In the genomic region with DNA sequence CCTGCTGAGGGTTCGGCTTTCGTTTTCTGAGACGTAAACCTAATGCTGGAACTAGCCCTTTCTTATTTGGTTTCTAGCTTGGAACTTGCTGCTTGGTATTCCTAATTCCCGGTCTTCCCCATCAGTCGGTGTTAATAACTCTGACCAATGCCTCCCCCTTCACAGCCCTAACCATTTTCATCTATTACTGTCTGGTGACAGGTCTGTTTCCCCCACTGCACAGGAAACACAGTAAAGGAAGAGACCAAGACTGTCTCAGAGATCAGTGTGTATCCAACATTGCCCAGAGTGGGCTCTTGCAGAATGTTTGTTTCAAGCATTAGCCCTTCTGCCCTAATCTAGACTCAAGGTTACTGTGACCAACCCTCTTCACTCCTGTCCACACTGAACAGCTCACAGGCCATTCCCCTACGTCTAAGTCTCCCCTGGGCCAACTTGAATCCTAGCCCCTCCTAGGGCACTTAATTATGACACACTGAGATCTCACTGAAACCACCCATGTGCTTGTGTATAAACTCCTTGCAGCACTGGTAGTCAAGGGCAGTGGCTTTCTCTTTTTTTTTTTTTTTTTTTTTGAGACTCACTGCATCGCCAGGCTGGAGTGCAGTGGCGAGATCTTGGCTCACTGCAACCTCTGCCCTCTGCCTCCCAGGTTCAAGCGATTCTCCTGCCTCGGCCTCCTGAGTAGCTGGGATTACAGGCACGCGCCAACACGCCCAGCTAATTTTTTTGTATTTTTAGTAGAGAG, we compare ENCODE assay signal across 9 cellular contexts. TPM values are rescaled to one million over a fixed set of nuclear protein-coding genes. Genes with fewer than 3 reads are reported as not detected.
DNase-seq lines count a peak whose midpoint lies in the region; ATAC-seq, FAIRE-seq and TF ChIP-seq lines count a peak whose summit lies in the region.
"Had no signal": no experiment of that assay in that cellular context is flagged by ENCODE, and none has a peak within 500 bp of the region (broad histone marks: within the 10 kb centered on the region; RNA-seq: fewer than 3 reads in every experiment).

No MANE protein-coding gene starts in this region.

- peaks cover 10% of the 10 kb centered on the region for H3F3A ChIP-seq in DOHH2 (ENCODE audit: control insufficient read depth, insufficient read depth)

- ATAC-seq in psoas muscle, result no peak
- no peak for ATAC-seq in esophagus mucosa

- H3K27me3 ChIP-seq in DOHH2 (ENCODE audit: control insufficient read depth, low read length) (no peaks in the 10 kb centered on the region), OCI-LY3 (ENCODE audit: low read depth, low read length) (no peaks in the 10 kb centered on the region), endothelial cell of umbilical vein (ENCODE audit: control insufficient read depth in 2 of 2, insufficient read depth in 2 of 2, low read length in 2 of 2) (no peaks in the 10 kb centered on the region), psoas muscle (ENCODE audit: insufficient read depth in 3 of 3, low read length in 2 of 3) (no peaks in the 10 kb centered on the region)

- H3K9me1 ChIP-seq in endothelial cell of umbilical vein (replicated peaks; ENCODE audit: control insufficient read depth, extremely low read depth, insufficient read depth, low read length), result no peaks in the 10 kb centered on the region

- TF ChIP-seq CTCF in DOHH2 (IDR thresholded peaks at IDR 0.05; ENCODE audit: low read depth, low read length, poor library complexity, severe bottlenecking), result no peak
- TF ChIP-seq CTCF in OCI-LY3 (IDR thresholded peaks at IDR 0.05; ENCODE audit: low read depth, low read length), result no peak
- TF ChIP-seq CTCF in endothelial cell of umbilical vein (IDR thresholded peaks at IDR 0.05; ENCODE audit: extremely low read depth in 1 of 2, insufficient read depth in 1 of 2, low read depth in 1 of 2, low read length in 2 of 2), result no peak
- TF ChIP-seq CTCF in psoas muscle (IDR thresholded peaks at IDR 0.05), result no peak
- TF ChIP-seq CTCF in GM10248 (IDR thresholded peaks at IDR 0.05; ENCODE audit: control extremely low read depth, extremely low read depth, low read depth, missing control alignments), result no peak

- H2AFZ ChIP-seq in OCI-LY3 (ENCODE audit: low read depth, low read length), result peak overlapping the region; percentile 64
- H2AFZ ChIP-seq in endothelial cell of umbilical vein (ENCODE audit: low read depth, low read length), result peak overlapping the region; percentile 8

- H3K9me3 ChIP-seq in DOHH2 (ENCODE audit: control insufficient read depth, insufficient read depth, low read length) (no peaks in the 10 kb centered on the region), OCI-LY3 (ENCODE audit: insufficient read depth, low read length) (no peaks in the 10 kb centered on the region), endothelial cell of umbilical vein (replicated peaks; ENCODE audit: control insufficient read depth, insufficient read depth, low read length) (no peaks in the 10 kb centered on the region), psoas muscle (no peaks in the 10 kb centered on the region)

- peaks cover 21% of the 10 kb centered on the region for H3K36me3 ChIP-seq in DOHH2 (ENCODE audit: control insufficient read depth, low read length)
- peaks cover 4% of the 10 kb centered on the region for H3K36me3 ChIP-seq in OCI-LY3 (replicated peaks; ENCODE audit: low read depth, low read length)
- H3K36me3 ChIP-seq in endothelial cell of umbilical vein (ENCODE audit: control insufficient read depth in 2 of 2, extremely low read depth in 1 of 2, insufficient read depth in 2 of 2, low read length in 2 of 2), result peaks cover 0 to 3% of the 10 kb centered on the region in 2 experiments
- H3K36me3 ChIP-seq in psoas muscle (ENCODE audit: insufficient read depth in 1 of 2, low read depth in 1 of 2), result peaks cover 0 to 7% of the 10 kb centered on the region in 2 donors

- CTCF ChIA-PET in endothelial cell of umbilical vein (lab: Charles Lee) (interaction anchor here (1.2 to 2.5 kb wide), 2 partner anchors 11 to 18 kb away, joined by 3 to 12 read pairs; no protein-coding TSS in a partner anchor), GM10248 (lab: Yijun Ruan, JAX) (interaction anchor here (2.6 kb wide), 2 partner anchors 18 kb away, joined by 9 read pairs; no protein-coding TSS in a partner anchor)

- WGBS in psoas muscle, 3 donors, result 65 to 73% (median 70%) methylated on average over 13 of the region's 13 CpGs

- intact Hi-C loops in endothelial cell of umbilical vein (cut with micrococcal nuclease), result no loop called here
- intact Hi-C loops in psoas muscle (cut with DNase I), result no loop called here

- no peaks in the 10 kb centered on the region for H3K9me2 ChIP-seq in DOHH2 (replicated peaks; ENCODE audit: control insufficient read depth, low read length)

- H3K4me2 ChIP-seq in DOHH2 (ENCODE audit: low read length), result peak overlapping the region; percentile 81
- peak overlapping the region; percentile 76 for H3K4me2 ChIP-seq in OCI-LY3 (ENCODE audit: low read length)
- no peak overlapping the region for H3K4me2 ChIP-seq in endothelial cell of umbilical vein (ENCODE audit: insufficient read depth, low read length)

- H3K27ac ChIP-seq in DOHH2 (ENCODE audit: low read depth, low read length) (peak overlapping the region; percentile 84; the same call in 1 of the 2 replicates), OCI-LY3 (ENCODE audit: low read length) (peak overlapping the region; percentile 87), endothelial cell of umbilical vein (ENCODE audit: insufficient read depth, low read depth, low read length) (no peak overlapping the region), psoas muscle (peak overlapping the region; percentile 87)

- no peak for DNase-seq in endothelial cell of umbilical vein (ENCODE audit: low read depth, low spot score)
- DNase-seq in psoas muscle, result no peak
- no peak for DNase-seq in GM10248 (ENCODE audit: extremely low spot score)
- no peak for DNase-seq in NCI-H1694 (lab: John Stamatoyannopoulos, UW)
- DNase-seq in DMS53 (lab: John Stamatoyannopoulos, UW), result no peak

- H3K9ac ChIP-seq in OCI-LY3 (ENCODE audit: low read length) (peak overlapping the region; percentile 87), endothelial cell of umbilical vein (replicated peaks; ENCODE audit: extremely low read depth, insufficient read depth, low read length) (no peak overlapping the region)

- H3K79me2 ChIP-seq in DOHH2 (ENCODE audit: control insufficient read depth, low read length) (peaks cover 29% of the 10 kb centered on the region), OCI-LY3 (ENCODE audit: low read length) (peaks cover 32% of the 10 kb centered on the region), endothelial cell of umbilical vein (ENCODE audit: control insufficient read depth, insufficient read depth, low read length) (peaks cover 29% of the 10 kb centered on the region)

- H3K4me1 ChIP-seq in DOHH2 (ENCODE audit: control insufficient read depth, low read length) (peaks cover 38% of the 10 kb centered on the region), OCI-LY3 (ENCODE audit: low read length) (peaks cover 20% of the 10 kb centered on the region), endothelial cell of umbilical vein (ENCODE audit: control insufficient read depth, extremely low read depth, insufficient read depth, low read length) (peaks cover 11% of the 10 kb centered on the region), psoas muscle (peaks cover 24% of the 10 kb centered on the region)

- POLR2A ChIA-PET in endothelial cell of umbilical vein (lab: Charles Lee) (interaction anchor here (0.6 to 1.1 kb wide), 2 partner anchors 16 to 278 kb away, joined by 4 to 5 read pairs; no protein-coding TSS in a partner anchor), GM10248 (lab: Yijun Ruan, JAX) (interaction anchor here (0.6 to 0.7 kb wide), 2 partner anchors 78 to 132 kb away, joined by 3 to 7 read pairs; no protein-coding TSS in a partner anchor)

- H3K4me3 ChIP-seq in DOHH2 (ENCODE audit: low read length) (peak overlapping the region; percentile 70; the same call in 1 of the 2 replicates), OCI-LY3 (ENCODE audit: low read length) (peak overlapping the region; percentile 76), endothelial cell of umbilical vein (replicated peaks in 1 of 3; ENCODE audit: insufficient read depth in 1 of 3, low read depth in 1 of 3, low read length in 3 of 3) (no peak overlapping the region), psoas muscle (peak overlapping the region; percentile 87)

- BruUV-seq in endothelial cell of umbilical vein (replicated peaks; lab: Mats Ljungman, UMichigan), result no TSS peak

- H4K20me1 ChIP-seq in DOHH2 (ENCODE audit: control insufficient read depth, insufficient read depth, low read depth, low read length), result 0 out of 2 replicates have a peak, but pooled peaks cover 5% of the 10 kb centered on the region
- peaks cover 23% of the 10 kb centered on the region for H4K20me1 ChIP-seq in OCI-LY3 (ENCODE audit: insufficient read depth, low read length)
- no peaks in the 10 kb centered on the region for H4K20me1 ChIP-seq in endothelial cell of umbilical vein (replicated peaks; ENCODE audit: control insufficient read depth, extremely low read depth, insufficient read depth, low read length)

- no peak for FAIRE-seq in endothelial cell of umbilical vein (lab: Jason Lieb, UNC)
- FAIRE-seq: GM12892 had no signal

- TF ChIP-seq POLR2A in endothelial cell of umbilical vein (IDR thresholded peaks at IDR 0.05; ENCODE audit: low read depth, low read length), result no peak

- dilution Hi-C loops in endothelial cell of umbilical vein (cut with MboI; ENCODE audit: extremely low pct_ligation_motif_present, low sequenced_read_pairs), result no loop called here

TF ChIP-seq in endothelial cell of umbilical vein, 7 proteins besides CTCF, POLR2A, EP300 and RAD21:
- no peak for TF ChIP-seq POLR2AphosphoS5 (IDR thresholded peaks at IDR 0.05; ENCODE audit: insufficient read depth, low read depth, low read length)

RNA-seq across cellular contexts. Expression of a gene that starts 1.7 kb away (rescaled TPM):
- total RNA-seq in endothelial cell of umbilical vein (65.2 and 70.1 TPM in 2 replicates), psoas muscle (100 to 1,000 TPM; 135 to 194 (median 173) TPM), esophagus mucosa (96.0 TPM)
- polyA plus RNA-seq in endothelial cell of umbilical vein (69.8 and 88.6 TPM in 2 replicates), psoas muscle (100 to 1,000 TPM in 1 of 3 donors, 10 to 100 TPM in 2; 81.8 to 139 (median 98.0) TPM)
- 27.3 and 31.5 TPM in 2 replicates for polyA plus RNA-seq in endothelial cell of umbilical vein (2011; cell fraction: cytosol; rRNA removed)
- polyA plus RNA-seq in endothelial cell of umbilical vein (2011; cell fraction: nucleus; rRNA removed), result 314 and 324 TPM in 2 replicates
- polyA plus RNA-seq in endothelial cell of umbilical vein (2012), result 38.7 and 50.2 TPM in 2 replicates
- 68.7 and 74.1 TPM in 2 replicates for polyA minus RNA-seq in endothelial cell of umbilical vein
- polyA minus RNA-seq in endothelial cell of umbilical vein (2011; cell fraction: cytosol; rRNA and poly(A)+ RNA removed), result 70.6 TPM
- 78.0 and 82.8 TPM in 2 replicates for polyA minus RNA-seq in endothelial cell of umbilical vein (2011; cell fraction: nucleus; rRNA and poly(A)+ RNA removed)

Comparison
In these comparisons a context has a peak if more than half of its experiments do, and no peak if none do; other contexts are left out.
1. H3K4me3 ChIP-seq: peak in DOHH2 (single experiment), OCI-LY3 (single experiment) and psoas muscle (single experiment); none in endothelial cell of umbilical vein (0 of 3).